ENCODE assay signal across 13 cellular contexts in genomic region chr21:42695324-42696025, GRCh38.
DNase-seq lines count a peak whose midpoint lies in the region; ATAC-seq and TF ChIP-seq lines count a peak whose summit lies in the region.
"Had no signal": no experiment of that assay in that cellular context is flagged by ENCODE, and none has a peak within 500 bp of the region (broad histone marks: within the 10 kb centered on the region; RNA-seq: fewer than 3 reads in every experiment).

No MANE protein-coding gene starts in this region.

- H3K4me1 Mint-ChIP-seq in nephron, result peaks cover 7% of the 10 kb centered on the region

- DNase-seq in EH (ENCODE audit: low read depth) (peak; percentile 7), RWPE2 (ENCODE audit: low spot score) (no peak), fibroblast of mammary gland (ENCODE audit: low read depth) (peak; percentile 89), GOT3 (lab: John Stamatoyannopoulos, UW) (no peak)
- no peak for DNase-seq in activated CD4-positive, alpha-beta T cell treated with anti-CD3 and anti-CD28 coated beads for 48 hours
- DNase-seq: amniotic stem cell, GDM1, NCI-H1105, NCI-H524 treated with DMSO at 0.1 percent for 48 hours had no signal

- TF ChIP-seq CTCF in RWPE2 (IDR thresholded peaks at IDR 0.05; ENCODE audit: poor library complexity, severe bottlenecking) (no peak), fibroblast of mammary gland (conservative IDR thresholded peaks at IDR 0.05; ENCODE audit: control insufficient read depth, insufficient read depth, low read depth, low read length) (no peak), nephron (IDR thresholded peaks at IDR 0.05; ENCODE audit: unreplicated experiment in 3 of 3) (no peak)

- no peaks in the 10 kb centered on the region for H3K9me3 ChIP-seq in RWPE2 (ENCODE audit: severe bottlenecking)
- H3K9me3 ChIP-seq: SJSA1 had no signal

- ATAC-seq in RWPE2 (ENCODE audit: low read depth), result peak; percentile 59; the same call in 2 of the 3 replicates
- no peak for ATAC-seq in HG02678 (IDR thresholded peaks at IDR 0.05; ENCODE audit: unreplicated experiment)
- no peak for ATAC-seq in GM21786 (IDR thresholded peaks at IDR 0.05; ENCODE audit: unreplicated experiment)

- no peaks in the 10 kb centered on the region for H3K27me3 Mint-ChIP-seq in nephron (ENCODE audit: low read depth)

- no peaks in the 10 kb centered on the region for H3K36me3 ChIP-seq in RWPE2 (ENCODE audit: low read depth)
- H3K36me3 ChIP-seq: SJSA1 had no signal

- H3K4me1 ChIP-seq in RWPE2 (ENCODE audit: insufficient read depth, poor library complexity, severe bottlenecking), result no peaks in the 10 kb centered on the region
- H3K4me1 ChIP-seq: SJSA1 had no signal

- H3K27ac ChIP-seq in RWPE2 (ENCODE audit: poor library complexity, severe bottlenecking), result no peak overlapping the region
- H3K27ac ChIP-seq: SJSA1 had no signal

- peaks cover 2% of the 10 kb centered on the region for H3K9me3 Mint-ChIP-seq in nephron

- H3K36me3 Mint-ChIP-seq in nephron (ENCODE audit: low read depth), result peaks cover 50% of the 10 kb centered on the region

- H3K4me3 ChIP-seq in RWPE2 (ENCODE audit: severe bottlenecking) (no peak overlapping the region), fibroblast of mammary gland (ENCODE audit: control insufficient read depth, low read depth, low read length) (no peak overlapping the region)
- H3K4me3 ChIP-seq: SJSA1 had no signal

- peak overlapping the region in 2 of 3 experiments; percentile 38 to 74 for H3K27ac Mint-ChIP-seq in nephron

- H3K27me3 ChIP-seq in RWPE2 (ENCODE audit: insufficient read depth, poor library complexity, severe bottlenecking), result no peaks in the 10 kb centered on the region
- H3K27me3 ChIP-seq: SJSA1 had no signal

- no peak overlapping the region for H3K4me3 Mint-ChIP-seq in nephron

Comparison
In these comparisons a context has a peak if more than half of its experiments do, and no peak if none do; other contexts are left out.
1. DNase-seq: peak in EH (single experiment) and fibroblast of mammary gland (single experiment); none in RWPE2 (single experiment), activated CD4-positive, alpha-beta T cell treated with anti-CD3 and anti-CD28 coated beads for 48 hours (single experiment) and GOT3 (single experiment).